Comparison of ENCODE assay signal across 8 cellular contexts in genomic region chr19:9945319-9945966, GRCh38. TPM values are rescaled to one million over a fixed set of nuclear protein-coding genes. Genes with fewer than 3 reads are reported as not detected.
DNase-seq lines count a peak whose midpoint lies in the region; ATAC-seq and TF ChIP-seq lines count a peak whose summit lies in the region.

No MANE protein-coding gene starts in this region.

- TF ChIP-seq CTCF in astrocyte of the cerebellum (IDR thresholded peaks at IDR 0.05; ENCODE audit: low read depth, low read length, missing control alignments) (no peak), gastrocnemius medialis (IDR thresholded peaks at IDR 0.05 in 4 of 5, conservative IDR thresholded peaks at IDR 0.05 in 1 of 5) (no peak)

- H3K36me3 ChIP-seq in H7 (replicated peaks; ENCODE audit: control insufficient read depth, insufficient read depth, low read length) (no peaks in the 10 kb centered on the region), gastrocnemius medialis (no peaks in the 10 kb centered on the region)
- H3K36me3 ChIP-seq in naive thymus-derived CD4-positive, alpha-beta T cell (ENCODE audit: control insufficient read depth in 2 of 3, insufficient read depth in 3 of 3, low read length in 3 of 3): no peaks in the 10 kb centered on the region

- no peak overlapping the region for H3K4me3 ChIP-seq in H7 (ENCODE audit: insufficient read depth, low read depth, low read length)
- no peak overlapping the region for H3K4me3 ChIP-seq in astrocyte of the cerebellum (ENCODE audit: low read depth, low read length)
- H3K4me3 ChIP-seq in gastrocnemius medialis: no peak overlapping the region
- H3K4me3 ChIP-seq in naive thymus-derived CD4-positive, alpha-beta T cell (ENCODE audit: low read length): no peak overlapping the region

- peaks cover 13 to 32% (median 30%) of the 10 kb centered on the region in 5 donors for H3K27me3 Mint-ChIP-seq in naive thymus-derived CD4-positive, alpha-beta T cell

- peaks cover 0 to 9% (median 0%) of the 10 kb centered on the region in 7 donors for H3K4me1 Mint-ChIP-seq in naive thymus-derived CD4-positive, alpha-beta T cell

- POLR2A ChIA-PET in naive thymus-derived CD4-positive, alpha-beta T cell (lab: Charles Lee): no interaction called here

- in situ Hi-C loops in astrocyte of the cerebellum (cut with HindIII; ENCODE audit: low sequenced_read_pairs) (no loop called here), gastrocnemius medialis (cut with MboI; ENCODE audit: low sequenced_read_pairs in 4 of 4) (loop anchor here (10.0 to 25.0 kb wide), 4 partner anchors 59 to 442 kb away; partner anchors contain the start of genes TYK2 (in 3 of the 4) and S1PR2 (in 2 of the 4))

- peak; percentile 90 to 94 for ATAC-seq in gastrocnemius medialis
- no peak for ATAC-seq in naive thymus-derived CD4-positive, alpha-beta T cell

- H3K9me3 ChIP-seq in gastrocnemius medialis: no peaks in the 10 kb centered on the region
- H3K9me3 ChIP-seq in naive thymus-derived CD4-positive, alpha-beta T cell (ENCODE audit: control insufficient read depth in 2 of 3, low read length in 3 of 3): peaks cover 0 to 12% (median 0%) of the 10 kb centered on the region in 3 experiments

- DNase-seq in H7 (peak; percentile 53), astrocyte of the cerebellum (ENCODE audit: low read depth) (peak; percentile 100), hepatic stellate cell (ENCODE audit: low spot score) (peak; percentile 89), gastrocnemius medialis (peak; percentile 73 to 85), NCI-H345 (lab: John Stamatoyannopoulos, UW) (no peak), KG1 (lab: John Stamatoyannopoulos, UW) (no peak), NCI-H1436 treated with DMSO at 0.1 percent for 48 hours (lab: John Stamatoyannopoulos, UW) (no peak)
- no peak for DNase-seq in naive thymus-derived CD4-positive, alpha-beta T cell

- intact Hi-C loops in gastrocnemius medialis (cut with DNase I; ENCODE audit: low total_unique reads): loop anchor here (5.0 kb wide), 1 partner anchor 62 kb away; no protein-coding TSS in a partner anchor
- intact Hi-C loops in naive thymus-derived CD4-positive, alpha-beta T cell (cut with micrococcal nuclease): no loop called here

- TF ChIP-seq POLR2A in gastrocnemius medialis (IDR thresholded peaks at IDR 0.05): no peak

- peak overlapping the region in 1 of 10 donors; percentile 15 for H3K4me3 Mint-ChIP-seq in naive thymus-derived CD4-positive, alpha-beta T cell

- H3K4me1 ChIP-seq in gastrocnemius medialis: peaks cover 0 to 7% of the 10 kb centered on the region in 2 donors
- H3K4me1 ChIP-seq in naive thymus-derived CD4-positive, alpha-beta T cell (ENCODE audit: control insufficient read depth in 2 of 2, insufficient read depth in 2 of 2, low read length in 2 of 2): no peaks in the 10 kb centered on the region

- H3K27ac Mint-ChIP-seq in naive thymus-derived CD4-positive, alpha-beta T cell: no peak overlapping the region

- H3K9me3 Mint-ChIP-seq in naive thymus-derived CD4-positive, alpha-beta T cell: peaks cover 0 to 28% (median 17%) of the 10 kb centered on the region in 11 donors

- H3K27ac ChIP-seq in gastrocnemius medialis: peak overlapping the region; percentile 51 to 68 (median 67)
- no peak overlapping the region for H3K27ac ChIP-seq in naive thymus-derived CD4-positive, alpha-beta T cell (ENCODE audit: low read depth, low read length)

- H3K36me3 Mint-ChIP-seq in naive thymus-derived CD4-positive, alpha-beta T cell: peaks cover 0 to 10% (median 3%) of the 10 kb centered on the region in 5 donors

- CTCF ChIA-PET in naive thymus-derived CD4-positive, alpha-beta T cell (lab: Charles Lee): no interaction called here

- H3K27me3 ChIP-seq in H7 (ENCODE audit: control insufficient read depth, insufficient read depth, low read length) (no peaks in the 10 kb centered on the region), gastrocnemius medialis (peaks cover 0 to 8% (median 0%) of the 10 kb centered on the region in 3 donors)
- no peaks in the 10 kb centered on the region for H3K27me3 ChIP-seq in naive thymus-derived CD4-positive, alpha-beta T cell (ENCODE audit: control insufficient read depth in 2 of 2, insufficient read depth in 2 of 2, low read length in 2 of 2)

RNA-seq across cellular contexts. Expression of gene OLFM2, which starts 9.1 kb away (rescaled TPM):
- total RNA-seq in H7 (2014; rRNA removed; shearing (Covaris generic)): 40.0 and 63.4 TPM in 2 replicates
- under 1 TPM in 2 of 4 donors, not detected in 2; 0.25 to 0.78 TPM for total RNA-seq in gastrocnemius medialis
- total RNA-seq in naive thymus-derived CD4-positive, alpha-beta T cell: 10 to 100 TPM in 3 of 5 experiments, 1 to 10 TPM in 2; 6.2 to 19.4 (median 14.9) TPM
- 10 to 100 TPM in 1 of 2 donors, 1 to 10 TPM in 1; 9.2 to 15.9 TPM for polyA plus RNA-seq in naive thymus-derived CD4-positive, alpha-beta T cell

Comparison
In these comparisons a context has a peak if more than half of its experiments do, and no peak if none do; other contexts are left out.
1. DNase-seq: peak in H7 (single experiment), astrocyte of the cerebellum (single experiment), hepatic stellate cell (single experiment) and gastrocnemius medialis (2 of 2); none in NCI-H345 (single experiment), KG1 (single experiment), NCI-H1436 treated with DMSO at 0.1 percent for 48 hours (single experiment) and naive thymus-derived CD4-positive, alpha-beta T cell (0 of 9).
2. RNA of gene OLFM2, which starts 9.1 kb away (total RNA-seq): 40.0 to 63.4 TPM in H7 and 6.2 to 19.4 TPM in naive thymus-derived CD4-positive, alpha-beta T cell; 0.25 to 0.78 TPM in gastrocnemius medialis; every median in the first group is over 4 times any median in the second.